ENCODE assay signal across 26 cellular contexts in genomic region chr6:132364249-132364648, GRCh38. TPM values are rescaled to one million over a fixed set of nuclear protein-coding genes. Genes with fewer than 3 reads are reported as not detected.
"Had no signal": no experiment of that assay in that cellular context is flagged by ENCODE, and none has a peak within 500 bp of the region (broad histone marks: within the 10 kb centered on the region; RNA-seq: fewer than 3 reads in every experiment).

No MANE protein-coding gene starts in this region.

- ATAC-seq: activated CD4-positive, alpha-beta T cell treated with anti-CD3 and anti-CD28 coated beads for 36 hours; gastroesophageal sphincter; right cardiac atrium; stimulated activated naive B cell treated with anti-CD40 and anti-IgM and Interleukin-4, amounts not matched to agents 10 μg/mL and 1 μg/mL and 100 μg/mL, for 72 hours; WTC11 had no signal

- DNase-seq: activated CD4-positive, alpha-beta T cell treated with anti-CD3 and anti-CD28 coated beads for 36 hours; activated CD4-positive, alpha-beta T cell treated with anti-CD3 and anti-CD28 coated beads, Interleukin-2, amount 50 U/mL, for 48 hours; activated CD8-positive, alpha-beta memory T cell treated with anti-CD3 and anti-CD28 coated beads, Interleukin-2, amount 50 U/mL, for 48 hours; activated naive CD4-positive, alpha-beta T cell; activated T-cell treated with anti-CD3 and anti-CD28 coated beads, Interleukin-2, amount 50 U/mL, for 4 hours; amniotic stem cell; cerebellar nuclear complex; erythroblast; head of caudate nucleus; hypothalamus; left ventricle myocardium inferior; nephron progenitor cell; right cardiac atrium; stimulated activated CD4-positive, alpha-beta T cell treated with anti-CD3 and anti-CD28 coated beads, Interleukin-2, amount 100 ng/mL, for 24 hours; stimulated activated naive B cell treated with anti-CD40 and anti-IgM and Interleukin-4, amounts not matched to agents 10 μg/mL and 1 μg/mL and 100 μg/mL, for 72 hours; T-helper 9 cell; transverse colon had no signal

- H2AFZ ChIP-seq: parathyroid adenoma had no signal

- H3K4me3 ChIP-seq: coronary artery, gastroesophageal sphincter, left ventricle myocardium inferior, skin epidermis, transverse colon had no signal

- H3K9me3 Mint-ChIP-seq: activated T-cell treated with anti-CD3 and anti-CD28 coated beads, Interleukin-2, amount 50 U/mL, for 4 hours; activated T-helper 2 cell treated with anti-CD3 and anti-CD28 coated beads, Interferon-gamma antibody, Interleukin-2, Interleukin-4, amounts not matched to agents 10 μg/mL and 5 μg/mL and 100 μg/mL, durations not matched to agents 14 hours and 24 hours and 36 hours; nephron progenitor cell; stimulated activated naive B cell treated with anti-CD40 and anti-IgM and Interleukin-4, amounts not matched to agents 10 μg/mL and 1 μg/mL and 100 μg/mL, for 72 hours; WTC11 had no signal

- H3K27ac ChIP-seq: coronary artery, gastroesophageal sphincter, parathyroid adenoma, transverse colon had no signal

- H3K79me2 ChIP-seq: parathyroid adenoma had no signal

- FAIRE-seq: bronchial epithelial cell, urothelium cell line had no signal

- H3K36me3 ChIP-seq: gastroesophageal sphincter, left ventricle myocardium inferior, transverse colon had no signal

- H3K4me3 Mint-ChIP-seq: activated CD4-positive, alpha-beta T cell treated with anti-CD3 and anti-CD28 coated beads for 36 hours; activated naive CD8-positive, alpha-beta T cell; activated T-cell treated with anti-CD3 and anti-CD28 coated beads, Interleukin-2, amount 50 U/mL, for 4 hours; nephron progenitor cell; stimulated activated naive B cell treated with anti-CD40 and anti-IgM and Interleukin-4, amounts not matched to agents 10 μg/mL and 1 μg/mL and 100 μg/mL, for 72 hours; WTC11 had no signal

- H3K9me3 ChIP-seq: gastroesophageal sphincter, left ventricle myocardium inferior, transverse colon had no signal

- H3K36me3 Mint-ChIP-seq: activated naive CD8-positive, alpha-beta T cell; WTC11 had no signal

- H3K27me3 Mint-ChIP-seq: stimulated activated naive B cell treated with anti-CD40 and anti-IgM and Interleukin-4, amounts not matched to agents 10 μg/mL and 1 μg/mL and 100 μg/mL, for 72 hours had no signal

- H3K27me3 ChIP-seq: gastroesophageal sphincter, transverse colon had no signal

- H3K4me1 ChIP-seq: gastroesophageal sphincter, left ventricle myocardium inferior, parathyroid adenoma, transverse colon had no signal

- H3K9ac ChIP-seq: parathyroid adenoma had no signal

- H3K27ac Mint-ChIP-seq: activated CD4-positive, alpha-beta T cell treated with anti-CD3 and anti-CD28 coated beads for 36 hours; activated naive CD8-positive, alpha-beta T cell; activated T-helper 2 cell treated with anti-CD3 and anti-CD28 coated beads, Interferon-gamma antibody, Interleukin-2, Interleukin-4, amounts not matched to agents 10 μg/mL and 5 μg/mL and 100 μg/mL, durations not matched to agents 14 hours and 24 hours and 36 hours; nephron progenitor cell; WTC11 had no signal

RNA-seq across cellular contexts. Expression of gene MOXD1, which starts 37.0 kb away (rescaled TPM):
- total RNA-seq: activated CD4-positive, alpha-beta T cell treated with anti-CD3 and anti-CD28 coated beads for 36 hours; activated T-cell treated with anti-CD3 and anti-CD28 coated beads, Interleukin-2, amount 50 U/mL, for 4 hours; activated T-helper 2 cell treated with anti-CD3 and anti-CD28 coated beads, Interferon-gamma antibody, Interleukin-2, Interleukin-4, amounts not matched to agents 10 μg/mL and 5 μg/mL and 100 μg/mL, durations not matched to agents 14 hours and 24 hours and 36 hours had no signal
